Comparison of ENCODE assay signal across 27 cellular contexts in genomic region chr13:31168736-31169135, GRCh38. TPM values are rescaled to one million over a fixed set of nuclear protein-coding genes. Genes with fewer than 3 reads are reported as not detected.
DNase-seq lines count a peak whose midpoint lies in the region; ATAC-seq and TF ChIP-seq lines count a peak whose summit lies in the region.
"Had no signal": no experiment of that assay in that cellular context is flagged by ENCODE, and none has a peak within 500 bp of the region (broad histone marks: within the 10 kb centered on the region; RNA-seq: fewer than 3 reads in every experiment).

No MANE protein-coding gene starts in this region.

- WGBS in transverse colon (ENCODE audit: low coverage in 1 of 2), 2 donors = 45% methylated on average over 11 of the region's 11 CpGs; no CpG with 5 or more reads in 1 of the 2 donors
- WGBS in mesenchymal stem cell = 92% methylated on average over 10 of the region's 11 CpGs

- no peaks in the 10 kb centered on the region for H3K9me2 ChIP-seq in OCI-LY7 (ENCODE audit: insufficient read depth, low read length)

- H2AFZ ChIP-seq in OCI-LY7 (ENCODE audit: low read length) (no peak overlapping the region), mesenchymal stem cell (ENCODE audit: low read depth, low read length) (no peak overlapping the region)

- ATAC-seq in left colon = peak; percentile 98
- no peak for ATAC-seq in activated CD4-positive, CD25-positive, alpha-beta regulatory T cell treated with anti-CD3 and anti-CD28 coated beads, Interleukin-2, amount 50 U/mL, for 24 hours
- ATAC-seq: Panc1 had no signal

- no peak for TF ChIP-seq EP300 in transverse colon (IDR thresholded peaks at IDR 0.05; ENCODE audit: low read depth)

- H2BK120ac ChIP-seq in mesenchymal stem cell (ENCODE audit: low read depth, low read length) = no peak overlapping the region

- H4K91ac ChIP-seq in mesenchymal stem cell (ENCODE audit: low read length) = no peak overlapping the region

- H3K4me1 ChIP-seq in transverse colon (peaks cover 0 to 7% (median 0%) of the 10 kb centered on the region in 4 donors), OCI-LY7 (ENCODE audit: insufficient read depth, low read length, poor library complexity, severe bottlenecking) (no peaks in the 10 kb centered on the region), mesenchymal stem cell (ENCODE audit: control insufficient read depth, insufficient read depth, low read depth, low read length) (peaks cover 3% of the 10 kb centered on the region)

- no peak overlapping the region for H3K4me2 ChIP-seq in OCI-LY7 (ENCODE audit: low read length)
- no peak overlapping the region for H3K4me2 ChIP-seq in mesenchymal stem cell (ENCODE audit: low read length, poor library complexity, severe bottlenecking)
- H3K4me2 ChIP-seq: KMS-11 had no signal

- no peak overlapping the region for H3K18ac ChIP-seq in mesenchymal stem cell (ENCODE audit: low read depth in 1 of 2, low read length in 2 of 2)

- H3K9ac ChIP-seq in mesenchymal stem cell (ENCODE audit: low read length) = no peak overlapping the region
- H3K9ac ChIP-seq: KMS-11 had no signal

- no TSS peak for BruUV-seq in OCI-LY7 (replicated peaks; lab: Mats Ljungman, UMichigan)

- peaks cover 8% of the 10 kb centered on the region for H3K27me3 Mint-ChIP-seq in activated CD4-positive, alpha-beta T cell treated with anti-CD3 and anti-CD28 coated beads, Interleukin-2, amount 10 ng/mL, durations not matched to agents 24 days and 14 days

- H3K4me3 Mint-ChIP-seq in activated CD4-positive, alpha-beta T cell treated with anti-CD3 and anti-CD28 coated beads, Interleukin-2, amount 10 ng/mL, durations not matched to agents 24 days and 14 days = no peak overlapping the region
- H3K4me3 Mint-ChIP-seq: CD4-positive, alpha-beta memory T cell; HFFc6 had no signal

- no peak overlapping the region for H3K4me3 ChIP-seq in transverse colon
- H3K4me3 ChIP-seq in OCI-LY7 (ENCODE audit: low read depth, low read length, poor library complexity, severe bottlenecking) = no peak overlapping the region
- H3K4me3 ChIP-seq in mesenchymal stem cell (ENCODE audit: insufficient read depth in 1 of 2, low read depth in 1 of 2, low read length in 2 of 2) = no peak overlapping the region
- H3K4me3 ChIP-seq: HAP-1 had no signal

- intact Hi-C loops in activated CD4-positive, alpha-beta T cell treated with anti-CD3 and anti-CD28 coated beads, Interleukin-2, amount 10 ng/mL, durations not matched to agents 24 days and 14 days (cut with micrococcal nuclease) = loop anchor here (10.0 kb wide), 1 partner anchor 794 kb away; no protein-coding TSS in a partner anchor
- intact Hi-C loops in left colon (cut with DNase I, micrococcal nuclease) = no loop called here
- intact Hi-C loops in transverse colon (cut with DNase I; ENCODE audit: low total_unique reads) = no loop called here
- intact Hi-C loops in OCI-LY7 (cut with micrococcal nuclease; ENCODE audit: unreplicated experiment) = no loop called here

- H3K79me2 ChIP-seq in OCI-LY7 (ENCODE audit: insufficient read depth, low read depth, low read length) = no peaks in the 10 kb centered on the region

- POLR2A ChIA-PET in OCI-LY7 (lab: Charles Lee) = interaction anchor here (0.6 kb wide), 1 partner anchor 52 kb away, joined by 6 read pairs; no protein-coding TSS in a partner anchor

- no peaks in the 10 kb centered on the region for H3K79me1 ChIP-seq in mesenchymal stem cell (replicated peaks; ENCODE audit: low read length, poor library complexity, severe bottlenecking)

- H3K27ac ChIP-seq in transverse colon (no peak overlapping the region), OCI-LY7 (ENCODE audit: low read depth, low read length, poor library complexity, severe bottlenecking) (no peak overlapping the region), mesenchymal stem cell (ENCODE audit: low read length, poor library complexity, severe bottlenecking) (no peak overlapping the region)
- H3K27ac ChIP-seq: KMS-11, RWPE1 had no signal

- H3K27ac Mint-ChIP-seq in activated CD4-positive, alpha-beta T cell treated with anti-CD3 and anti-CD28 coated beads, Interleukin-2, amount 10 ng/mL, durations not matched to agents 24 days and 14 days = peak overlapping the region; percentile 65
- H3K27ac Mint-ChIP-seq: HFFc6 had no signal

- H3K36me3 Mint-ChIP-seq in activated CD4-positive, alpha-beta T cell treated with anti-CD3 and anti-CD28 coated beads, Interleukin-2, amount 10 ng/mL, durations not matched to agents 24 days and 14 days (ENCODE audit: low read depth) = no peaks in the 10 kb centered on the region
- H3K36me3 Mint-ChIP-seq: CD4-positive, alpha-beta memory T cell; IgD-negative memory B cell had no signal

- H3K9me3 ChIP-seq in transverse colon = no peaks in the 10 kb centered on the region
- H3K9me3 ChIP-seq in OCI-LY7 (ENCODE audit: low read length) = no peaks in the 10 kb centered on the region
- no peaks in the 10 kb centered on the region for H3K9me3 ChIP-seq in mesenchymal stem cell (ENCODE audit: control insufficient read depth, low read length)
- H3K9me3 ChIP-seq: HAP-1 had no signal

- H3K27me3 ChIP-seq in transverse colon (no peaks in the 10 kb centered on the region), mesenchymal stem cell (ENCODE audit: control insufficient read depth in 1 of 2, insufficient read depth in 1 of 2, low read length in 2 of 2) (no peaks in the 10 kb centered on the region)

- no peak overlapping the region for H2BK5ac ChIP-seq in mesenchymal stem cell (ENCODE audit: low read depth, low read length, poor library complexity, severe bottlenecking)

- H3K14ac ChIP-seq in mesenchymal stem cell (ENCODE audit: low read length in 2 of 2) = no peak overlapping the region

- peaks cover 23% of the 10 kb centered on the region for H3K4me1 Mint-ChIP-seq in activated CD4-positive, alpha-beta T cell treated with anti-CD3 and anti-CD28 coated beads, Interleukin-2, amount 10 ng/mL, durations not matched to agents 24 days and 14 days
- H3K4me1 Mint-ChIP-seq: IgD-negative memory B cell had no signal

- H3K36me3 ChIP-seq in transverse colon (no peaks in the 10 kb centered on the region), OCI-LY7 (ENCODE audit: insufficient read depth, low read length) (no peaks in the 10 kb centered on the region), mesenchymal stem cell (ENCODE audit: control insufficient read depth in 1 of 2, insufficient read depth in 2 of 2, low read depth in 1 of 2, low read length in 2 of 2) (no peaks in the 10 kb centered on the region)
- H3K36me3 ChIP-seq: HAP-1 had no signal

- CTCF ChIA-PET in OCI-LY7 (lab: Charles Lee; ENCODE audit: unreplicated experiment) = no interaction called here

- H3K9me3 Mint-ChIP-seq in activated CD4-positive, alpha-beta T cell treated with anti-CD3 and anti-CD28 coated beads, Interleukin-2, amount 10 ng/mL, durations not matched to agents 24 days and 14 days = no peaks in the 10 kb centered on the region
- H3K9me3 Mint-ChIP-seq: CD4-positive, alpha-beta memory T cell; HFFc6; IgD-negative memory B cell had no signal

- TF ChIP-seq POLR2A in transverse colon (IDR thresholded peaks at IDR 0.05) = no peak

- DNase-seq in activated CD4-positive, alpha-beta T cell treated with anti-CD3 and anti-CD28 coated beads, Interleukin-2, amount 10 ng/mL, durations not matched to agents 24 days and 14 days = no peak
- DNase-seq in activated CD4-positive, alpha-beta T cell treated with anti-CD3 and anti-CD28 coated beads, Interleukin-2, amount 50 U/mL, for 1 hour = no peak
- DNase-seq in NCI-H69 (lab: John Stamatoyannopoulos, UW) = peak; percentile 43
- DNase-seq in left colon = peak; percentile 76 to 79
- DNase-seq in transverse colon = peak; percentile 76
- DNase-seq in OCI-LY7 (ENCODE audit: low spot score) = no peak
- no peak for DNase-seq in mesenchymal stem cell
- DNase-seq: AML-193; C1 segment of cervical spinal cord; CD4-positive, alpha-beta memory T cell; COR-L47; DMS53; GOT3; HFFc6; NCI-H1092; NCI-H1417 treated with DMSO at 0.1 percent for 48 hours; NCI-H187 treated with DMSO at 0.1 percent for 48 hours; NCI-H2171 treated with DMSO at 0.1 percent for 48 hours; NCI-H524 treated with DMSO at 0.1 percent for 48 hours; SHP77; SW 1271 had no signal

- no peak overlapping the region for H3K4ac ChIP-seq in mesenchymal stem cell (ENCODE audit: low read depth in 1 of 2, low read length in 2 of 2)

- no peak overlapping the region for H4K8ac ChIP-seq in mesenchymal stem cell (ENCODE audit: low read length)

- in situ Hi-C loops in transverse colon (cut with MboI; ENCODE audit: low pct_ligation_motif_present in 1 of 4, low pct_unique_long_range_greater_than_20kb in 1 of 4, low sequenced_read_pairs in 3 of 4) = no loop called here

- H2AK5ac ChIP-seq in mesenchymal stem cell (ENCODE audit: low read length, severe bottlenecking) = no peak overlapping the region

- H3K23ac ChIP-seq in mesenchymal stem cell (ENCODE audit: low read length in 2 of 2) = no peak overlapping the region

- no peak overlapping the region for H2BK15ac ChIP-seq in mesenchymal stem cell (ENCODE audit: low read depth, poor library complexity, severe bottlenecking)

- H2BK12ac ChIP-seq in mesenchymal stem cell (ENCODE audit: low read length in 2 of 2) = no peak overlapping the region

- no peaks in the 10 kb centered on the region for H4K20me1 ChIP-seq in OCI-LY7 (ENCODE audit: insufficient read depth, low read length)

- TF ChIP-seq CTCF in transverse colon (IDR thresholded peaks at IDR 0.05) (no peak), OCI-LY7 (conservative IDR thresholded peaks at IDR 0.05; ENCODE audit: low read length) (no peak)

RNA-seq across cellular contexts. Expression of gene HSPH1, which starts 7.0 kb away (rescaled TPM):
- total RNA-seq in activated CD4-positive, alpha-beta T cell treated with anti-CD3 and anti-CD28 coated beads, Interleukin-2, amount 10 ng/mL, durations not matched to agents 24 days and 14 days = 381 and 385 TPM in 2 replicates
- total RNA-seq in left colon = 10 to 100 TPM; 35.4 to 41.9 TPM
- 10 to 100 TPM; 16.1 to 58.3 (median 30.7) TPM for total RNA-seq in transverse colon
- total RNA-seq in OCI-LY7 (2014; rRNA removed; shearing (Covaris generic)) = 89.6 and 110 TPM in 2 replicates
- total RNA-seq in OCI-LY7 (2022) = 120 and 176 TPM in 2 replicates
- polyA plus RNA-seq in mesenchymal stem cell (2013, experiment 1 of 2) = 75.0 TPM
- polyA plus RNA-seq in mesenchymal stem cell (2013, experiment 2 of 2) = 79.6 TPM

RNA-seq across cellular contexts. Expression of gene B3GLCT, which starts 31.0 kb away (rescaled TPM):
- 4.0 and 4.4 TPM in 2 replicates for total RNA-seq in activated CD4-positive, alpha-beta T cell treated with anti-CD3 and anti-CD28 coated beads, Interleukin-2, amount 10 ng/mL, durations not matched to agents 24 days and 14 days
- 1 to 10 TPM; 3.9 to 5.0 TPM for total RNA-seq in left colon
- total RNA-seq in transverse colon = 1 to 10 TPM; 1.6 to 5.7 (median 3.9) TPM
- 3.6 and 3.7 TPM in 2 replicates for total RNA-seq in OCI-LY7 (2014; rRNA removed; shearing (Covaris generic))
- total RNA-seq in OCI-LY7 (2022) = 3.9 and 4.3 TPM in 2 replicates
- 9.2 TPM for polyA plus RNA-seq in mesenchymal stem cell (2013, experiment 1 of 2)
- 9.2 TPM for polyA plus RNA-seq in mesenchymal stem cell (2013, experiment 2 of 2)

Comparison
In these comparisons a context has a peak if more than half of its experiments do, and no peak if none do; other contexts are left out.
1. DNase-seq: peak in NCI-H69 (single experiment), left colon (2 of 2) and transverse colon (single experiment); none in activated CD4-positive, alpha-beta T cell treated with anti-CD3 and anti-CD28 coated beads, Interleukin-2, amount 10 ng/mL, durations not matched to agents 24 days and 14 days (single experiment), activated CD4-positive, alpha-beta T cell treated with anti-CD3 and anti-CD28 coated beads, Interleukin-2, amount 50 U/mL, for 1 hour (single experiment), OCI-LY7 (single experiment) and mesenchymal stem cell (single experiment).